24 cellular contexts compared by ENCODE assay signal in genomic region chr4:11216520-11216919, GRCh38.
"Had no signal": no experiment of that assay in that cellular context is flagged by ENCODE, and none has a peak within 500 bp of the region (broad histone marks: within the 10 kb centered on the region; RNA-seq: fewer than 3 reads in every experiment).

No MANE protein-coding gene starts in this region.

- DNase-seq: colonic mucosa; cortex of kidney; effector CD8-positive, alpha-beta T cell; effector memory CD8-positive, alpha-beta T cell; endodermal cell; erythroblast; esophagus squamous epithelium; foreskin fibroblast; foreskin melanocyte; gastrocnemius medialis; glutamatergic neuron; head of caudate nucleus; heart right ventricle; hippocampal formation; left cardiac atrium; left lung; left ventricle myocardium superior; lower lobe of right lung; mesenchymal stem cell; mucosa of descending colon; naive B cell had no signal

- H3K4me3 Mint-ChIP-seq: dendritic cell treated with granulocyte-macrophage colony-stimulating factor and Interleukin-4, amounts not matched to agents 40 ng/mL and 50 ng/mL, for 4 days; effector memory CD8-positive, alpha-beta T cell; endodermal cell; mesothelial cell of epicardium; naive B cell had no signal

- ATAC-seq: effector memory CD8-positive, alpha-beta T cell; esophagus mucosa; gastrocnemius medialis; heart right ventricle; left cardiac atrium; left lung; left ventricle myocardium superior; lower lobe of right lung; mucosa of descending colon had no signal

- H3K27ac Mint-ChIP-seq: dendritic cell treated with granulocyte-macrophage colony-stimulating factor and Interleukin-4, amounts not matched to agents 40 ng/mL and 50 ng/mL, for 4 days; effector memory CD8-positive, alpha-beta T cell; endodermal cell; mesothelial cell of epicardium; naive B cell had no signal

- H3K27me3 Mint-ChIP-seq: dendritic cell treated with granulocyte-macrophage colony-stimulating factor and Interleukin-4, amounts not matched to agents 40 ng/mL and 50 ng/mL, for 4 days; effector memory CD8-positive, alpha-beta T cell; naive B cell had no signal

- H3K9me3 Mint-ChIP-seq: dendritic cell treated with granulocyte-macrophage colony-stimulating factor and Interleukin-4, amounts not matched to agents 40 ng/mL and 50 ng/mL, for 4 days; effector memory CD8-positive, alpha-beta T cell had no signal

- H3K36me3 Mint-ChIP-seq: mesothelial cell of epicardium had no signal

- H3K4me1 Mint-ChIP-seq: mesothelial cell of epicardium, naive B cell had no signal
